ENCODE assay signal across 2 cellular contexts in the genomic region with DNA sequence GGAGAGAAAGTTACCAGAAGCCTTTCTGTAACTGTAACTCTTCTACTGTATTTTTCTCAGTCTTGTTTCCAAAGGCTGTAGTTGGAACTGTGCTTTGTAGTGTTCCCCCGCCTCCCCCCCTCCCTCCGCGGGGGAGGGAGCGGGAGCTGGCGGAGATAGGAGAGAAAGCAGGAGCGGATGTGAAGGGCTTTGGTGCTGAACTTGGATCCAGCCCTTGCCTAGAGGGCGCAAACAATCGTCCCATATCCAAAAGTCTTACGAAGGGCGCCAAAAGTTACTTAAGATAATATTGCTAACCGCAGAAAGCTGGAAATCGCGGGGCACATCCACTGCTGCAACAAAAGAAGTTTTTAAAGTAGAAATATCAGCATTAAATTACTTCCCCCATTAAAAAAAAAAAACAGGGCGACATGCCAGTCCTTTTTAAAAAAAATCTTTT.
TF ChIP-seq lines count a peak whose summit lies in the region.

No MANE protein-coding gene starts in this region.

TF ChIP-seq in Ishikawa, 13 proteins besides CTCF, POLR2A, EP300 and RAD21 (continued from another document):
- TF ChIP-seq, protein P1, sequence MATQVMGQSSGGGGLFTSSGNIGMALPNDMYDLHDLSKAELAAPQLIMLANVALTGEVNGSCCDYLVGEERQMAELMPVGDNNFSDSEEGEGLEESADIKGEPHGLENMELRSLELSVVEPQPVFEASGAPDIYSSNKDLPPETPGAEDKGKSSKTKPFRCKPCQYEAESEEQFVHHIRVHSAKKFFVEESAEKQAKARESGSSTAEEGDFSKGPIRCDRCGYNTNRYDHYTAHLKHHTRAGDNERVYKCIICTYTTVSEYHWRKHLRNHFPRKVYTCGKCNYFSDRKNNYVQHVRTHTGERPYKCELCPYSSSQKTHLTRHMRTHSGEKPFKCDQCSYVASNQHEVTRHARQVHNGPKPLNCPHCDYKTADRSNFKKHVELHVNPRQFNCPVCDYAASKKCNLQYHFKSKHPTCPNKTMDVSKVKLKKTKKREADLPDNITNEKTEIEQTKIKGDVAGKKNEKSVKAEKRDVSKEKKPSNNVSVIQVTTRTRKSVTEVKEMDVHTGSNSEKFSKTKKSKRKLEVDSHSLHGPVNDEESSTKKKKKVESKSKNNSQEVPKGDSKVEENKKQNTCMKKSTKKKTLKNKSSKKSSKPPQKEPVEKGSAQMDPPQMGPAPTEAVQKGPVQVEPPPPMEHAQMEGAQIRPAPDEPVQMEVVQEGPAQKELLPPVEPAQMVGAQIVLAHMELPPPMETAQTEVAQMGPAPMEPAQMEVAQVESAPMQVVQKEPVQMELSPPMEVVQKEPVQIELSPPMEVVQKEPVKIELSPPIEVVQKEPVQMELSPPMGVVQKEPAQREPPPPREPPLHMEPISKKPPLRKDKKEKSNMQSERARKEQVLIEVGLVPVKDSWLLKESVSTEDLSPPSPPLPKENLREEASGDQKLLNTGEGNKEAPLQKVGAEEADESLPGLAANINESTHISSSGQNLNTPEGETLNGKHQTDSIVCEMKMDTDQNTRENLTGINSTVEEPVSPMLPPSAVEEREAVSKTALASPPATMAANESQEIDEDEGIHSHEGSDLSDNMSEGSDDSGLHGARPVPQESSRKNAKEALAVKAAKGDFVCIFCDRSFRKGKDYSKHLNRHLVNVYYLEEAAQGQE (IDR thresholded peaks at IDR 0.05; ENCODE audit: low read depth) = no peak
- peak; percentile 66 for TF ChIP-seq EGR1 (IDR thresholded peaks at IDR 0.05)
- TF ChIP-seq, protein P2, sequence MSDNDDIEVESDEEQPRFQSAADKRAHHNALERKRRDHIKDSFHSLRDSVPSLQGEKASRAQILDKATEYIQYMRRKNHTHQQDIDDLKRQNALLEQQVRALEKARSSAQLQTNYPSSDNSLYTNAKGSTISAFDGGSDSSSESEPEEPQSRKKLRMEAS (IDR thresholded peaks at IDR 0.05) = 0 out of 2 replicates have a peak, but pooled peaks have one; percentile 23
- no peak for TF ChIP-seq ZBTB7A (IDR thresholded peaks at IDR 0.05; ENCODE audit: low read depth)
- 0 out of 2 replicates have a peak, but pooled peaks have one; percentile 33 for TF ChIP-seq TCF12 (IDR thresholded peaks at IDR 0.05; ENCODE audit: low read depth)
- TF ChIP-seq CREB1 (IDR thresholded peaks at IDR 0.05; ENCODE audit: low read depth) = no peak
- TF ChIP-seq FOXM1 (IDR thresholded peaks at IDR 0.05; ENCODE audit: borderline replicate concordance, low read depth) = no peak
- TF ChIP-seq YY1 (IDR thresholded peaks at IDR 0.05; ENCODE audit: low read depth) = no peak
- TF ChIP-seq NFIC (IDR thresholded peaks at IDR 0.05) = peak; percentile 42; the same call in 1 of the 2 replicates
- TF ChIP-seq CEBPB (IDR thresholded peaks at IDR 0.05) = no peak
- no peak for TF ChIP-seq TEAD4 (IDR thresholded peaks at IDR 0.05)

TF ChIP-seq in SK-N-SH, 30 proteins besides CTCF, POLR2A, EP300 and RAD21 (continued from another document):
- no peak for TF ChIP-seq GABPA (IDR thresholded peaks at IDR 0.05; ENCODE audit: low read depth)
- TF ChIP-seq USF1 (IDR thresholded peaks at IDR 0.05; ENCODE audit: borderline replicate concordance, low read depth) = no peak
- TF ChIP-seq POLR2AphosphoS5 (IDR thresholded peaks at IDR 0.05; ENCODE audit: low read depth, low read length) = no peak
- no peak for TF ChIP-seq USF2 (IDR thresholded peaks at IDR 0.05; ENCODE audit: borderline replicate concordance, low read depth, low read length)
- TF ChIP-seq JUND (IDR thresholded peaks at IDR 0.05) = no peak
- peak; percentile 70 for TF ChIP-seq NFIC (IDR thresholded peaks at IDR 0.05; ENCODE audit: borderline replicate concordance)
- peak; percentile 35; the same call in 1 of the 2 replicates for TF ChIP-seq MXI1 (IDR thresholded peaks at IDR 0.05; ENCODE audit: low read depth, low read length)
- TF ChIP-seq EZH2phosphoT487 (IDR thresholded peaks at IDR 0.05; ENCODE audit: borderline replicate concordance, low read depth) = no peak
- peak; percentile 55 for TF ChIP-seq RCOR1 (IDR thresholded peaks at IDR 0.05; ENCODE audit: low read length)
- no peak for TF ChIP-seq FOXJ3 (CRISPR knock-in tag; IDR thresholded peaks at IDR 0.05)
- TF ChIP-seq, protein P1 (IDR thresholded peaks at IDR 0.05; ENCODE audit: low read depth, low read length) = peak; percentile 67
